1 cellular context compared by ENCODE assay signal in genomic region chr3:17771177-17772048, GRCh38.
TF ChIP-seq lines count a peak whose summit lies in the region.

No MANE protein-coding gene starts in this region.

TF ChIP-seq in K562, 482 proteins besides CTCF, POLR2A, EP300 and RAD21 (continued from another document and continues in another):
- TF ChIP-seq ASH1L (IDR thresholded peaks at IDR 0.05; ENCODE audit: borderline replicate concordance, low read depth, partially characterized antibody) (no peak), IFI16 (CRISPR knock-in tag; IDR thresholded peaks at IDR 0.05) (no peak), ZBTB11 (CRISPR knock-in tag; IDR thresholded peaks at IDR 0.05) (no peak), CREBBP (IDR thresholded peaks at IDR 0.05; ENCODE audit: low read depth, low read length) (no peak), NR3C1 (CRISPR knock-in tag; IDR thresholded peaks at IDR 0.05) (no peak), ZC3H4 (CRISPR knock-in tag; IDR thresholded peaks at IDR 0.05; ENCODE audit: borderline replicate concordance) (no peak), BDP1 (IDR thresholded peaks at IDR 0.05; ENCODE audit: insufficient read depth, insufficient read length) (no peak), THAP7 (CRISPR knock-in tag; IDR thresholded peaks at IDR 0.05) (no peak), AFF4 (CRISPR knock-in tag; IDR thresholded peaks at IDR 0.05) (no peak), THRA (IDR thresholded peaks at IDR 0.05) (no peak), KHSRP (IDR thresholded peaks at IDR 0.05) (no peak), HOXB6 (CRISPR knock-in tag; IDR thresholded peaks at IDR 0.05; ENCODE audit: borderline replicate concordance) (no peak), FOXA3 (CRISPR knock-in tag; conservative IDR thresholded peaks at IDR 0.05 in 1 of 2, IDR thresholded peaks at IDR 0.05 in 1 of 2) (0 out of 4 replicates have a peak, but pooled peaks of 1 of the 2 experiments have one; percentile 22), POLR3G (IDR thresholded peaks at IDR 0.05; ENCODE audit: extremely low read depth, insufficient read length, insufficient replicate concordance) (no peak), ZBTB12 (CRISPR knock-in tag; IDR thresholded peaks at IDR 0.05) (no peak), KLF13 (tag; IDR thresholded peaks at IDR 0.05; ENCODE audit: borderline replicate concordance, low read depth) (no peak), ATF4 (CRISPR knock-in tag; IDR thresholded peaks at IDR 0.05) (0 out of 2 replicates have a peak, but pooled peaks have one; percentile 11), ARID4B (CRISPR knock-in tag; IDR thresholded peaks at IDR 0.05) (no peak), PTBP1 (IDR thresholded peaks at IDR 0.05; ENCODE audit: low read depth, low read length) (no peak), ZBTB17 (CRISPR knock-in tag; IDR thresholded peaks at IDR 0.05) (0 out of 2 replicates have a peak, but pooled peaks have one; percentile 52), ZBTB34 (CRISPR knock-in tag; IDR thresholded peaks at IDR 0.05) (no peak), MTA3 (IDR thresholded peaks at IDR 0.05; ENCODE audit: borderline replicate concordance) (peak; percentile 40; the same call in 1 of the 2 replicates), ZNF140 (CRISPR knock-in tag; IDR thresholded peaks at IDR 0.05) (no peak), ZNF395 (CRISPR knock-in tag; IDR thresholded peaks at IDR 0.05) (0 out of 2 replicates have a peak, but pooled peaks have one; percentile 32), ZNF449 (CRISPR knock-in tag; IDR thresholded peaks at IDR 0.05) (no peak), TGIF2 (CRISPR knock-in tag; IDR thresholded peaks at IDR 0.05) (no peak), MYBL2 (IDR thresholded peaks at IDR 0.05; ENCODE audit: low read depth) (no peak), MYBL2 (CRISPR knock-in tag; IDR thresholded peaks at IDR 0.05; ENCODE audit: borderline replicate concordance) (no peak), ZNF436 (CRISPR knock-in tag; IDR thresholded peaks at IDR 0.05) (no peak), SIN3A (IDR thresholded peaks at IDR 0.05; ENCODE audit: borderline replicate concordance in 2 of 2, control insufficient read depth in 1 of 2, low read depth in 2 of 2, low read length in 2 of 2) (no peak), EWSR1 (IDR thresholded peaks at IDR 0.05; ENCODE audit: borderline replicate concordance, low read depth, partially characterized antibody) (no peak), SOX6 (IDR thresholded peaks at IDR 0.05) (peak; percentile 76), HNRNPH1 (optimal IDR thresholded peaks at IDR 0.05; ENCODE audit: low read depth, low read length) (no peak), NCOR1 (IDR thresholded peaks at IDR 0.05) (peak; percentile 80), GATAD2A (IDR thresholded peaks at IDR 0.05) (peak; percentile 94; the same call in 1 of the 2 replicates), ZNF263 (CRISPR knock-in tag; IDR thresholded peaks at IDR 0.05; ENCODE audit: borderline replicate concordance) (no peak), NELFE (IDR thresholded peaks at IDR 0.05; ENCODE audit: insufficient read depth, insufficient read length) (no peak)
